7 cellular contexts compared by ENCODE assay signal in genomic region chr2:236507393-236508085, GRCh38.
DNase-seq lines count a peak whose midpoint lies in the region; ATAC-seq lines count a peak whose summit lies in the region.

No MANE protein-coding gene starts in this region.

- peak overlapping the region; percentile 78 for H3K4me3 Mint-ChIP-seq in activated naive CD8-positive, alpha-beta T cell

- peaks cover 3% of the 10 kb centered on the region for H3K36me3 Mint-ChIP-seq in activated naive CD8-positive, alpha-beta T cell

- no peak for ATAC-seq in HG03521 (IDR thresholded peaks at IDR 0.05; ENCODE audit: unreplicated experiment)
- no peak for ATAC-seq in HG02970 (IDR thresholded peaks at IDR 0.05; ENCODE audit: low FRiP score, unreplicated experiment)
- no peak for ATAC-seq in HG02759 (IDR thresholded peaks at IDR 0.05; ENCODE audit: unreplicated experiment)

- H3K27ac Mint-ChIP-seq in activated naive CD8-positive, alpha-beta T cell, result no peak overlapping the region

- H3K9me3 Mint-ChIP-seq in activated naive CD8-positive, alpha-beta T cell (ENCODE audit: low read depth), result no peaks in the 10 kb centered on the region

- H3K4me1 Mint-ChIP-seq in activated naive CD8-positive, alpha-beta T cell (ENCODE audit: low read depth), result peaks cover 12% of the 10 kb centered on the region

- H3K27me3 Mint-ChIP-seq in activated naive CD8-positive, alpha-beta T cell, result peaks cover 2% of the 10 kb centered on the region

- peak overlapping the region; percentile 21 for H3K4me3 ChIP-seq in skeletal muscle cell (ENCODE audit: low read depth, low read length)

- DNase-seq in SK-N-DZ (ENCODE audit: low spot score), result peak; percentile 60
- DNase-seq in hypothalamus (lab: John Stamatoyannopoulos, UW), result peak in 33 of 51 donors; percentile 9 to 78 (median 53)
- DNase-seq in skeletal muscle cell (ENCODE audit: low read depth), result no peak
